ENCODE assay signal across 8 cellular contexts in the genomic region with DNA sequence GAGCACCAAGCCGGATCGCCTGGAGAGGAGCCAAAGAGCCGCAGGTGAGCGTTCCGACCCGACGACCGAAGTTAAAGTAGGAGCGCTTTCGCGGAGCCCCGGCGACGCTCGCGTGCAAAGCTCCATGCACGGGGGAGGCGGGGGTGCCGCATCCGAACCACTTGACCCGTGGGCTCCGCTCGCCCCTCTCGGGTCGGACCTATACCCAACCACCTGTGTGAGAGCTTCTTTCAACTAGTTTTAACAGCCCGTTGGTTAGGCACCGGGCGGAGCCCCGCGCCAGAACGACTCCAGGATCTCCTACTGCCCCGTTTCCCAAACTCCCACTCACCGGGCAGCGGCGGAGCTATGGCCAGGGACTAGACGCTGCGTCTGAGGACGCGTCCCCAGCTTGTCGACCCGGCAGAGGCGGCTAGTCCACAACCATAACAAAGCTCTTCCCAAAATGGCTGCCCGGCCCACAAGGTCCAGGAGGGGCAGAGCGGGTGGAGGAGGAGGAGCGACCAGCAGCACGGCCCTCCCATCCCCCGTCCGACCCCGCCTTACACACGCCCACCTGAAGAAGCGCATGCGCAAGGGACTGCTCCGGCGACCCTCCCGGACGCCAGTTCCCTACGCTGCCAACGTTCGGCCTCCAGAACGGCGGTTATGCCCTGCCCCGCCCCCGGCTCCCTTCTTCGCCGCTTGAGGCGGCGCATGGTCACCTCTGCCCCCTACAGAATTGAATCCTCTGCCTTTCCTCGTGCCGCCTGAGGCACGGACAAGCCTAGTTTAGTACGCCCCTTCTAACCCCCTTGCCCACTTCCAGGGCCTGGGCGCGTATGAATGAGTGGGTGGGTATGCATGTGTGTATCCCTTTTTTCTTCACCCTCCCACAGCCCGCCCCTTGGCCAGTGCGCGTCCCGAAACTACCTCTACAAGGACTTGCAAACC. TPM values are rescaled to one million over a fixed set of nuclear protein-coding genes. Genes with fewer than 3 reads are reported as not detected.
A peak's percentile ranks its signal among the peaks of the same experiment; 100 is the strongest.
DNase-seq lines count a peak whose midpoint lies in the region; ATAC-seq and TF ChIP-seq lines count a peak whose summit lies in the region.

A gene with protein sequence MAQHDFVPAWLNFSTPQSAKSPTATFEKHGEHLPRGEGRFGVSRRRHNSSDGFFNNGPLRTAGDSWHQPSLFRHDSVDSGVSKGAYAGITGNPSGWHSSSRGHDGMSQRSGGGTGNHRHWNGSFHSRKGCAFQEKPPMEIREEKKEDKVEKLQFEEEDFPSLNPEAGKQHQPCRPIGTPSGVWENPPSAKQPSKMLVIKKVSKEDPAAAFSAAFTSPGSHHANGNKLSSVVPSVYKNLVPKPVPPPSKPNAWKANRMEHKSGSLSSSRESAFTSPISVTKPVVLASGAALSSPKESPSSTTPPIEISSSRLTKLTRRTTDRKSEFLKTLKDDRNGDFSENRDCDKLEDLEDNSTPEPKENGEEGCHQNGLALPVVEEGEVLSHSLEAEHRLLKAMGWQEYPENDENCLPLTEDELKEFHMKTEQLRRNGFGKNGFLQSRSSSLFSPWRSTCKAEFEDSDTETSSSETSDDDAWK (minus strand): TSS at position 453 of the 933 bp plus-strand sequence. CDS start 27,446 bp downstream, outside the sequence.

- H3K36me3 Mint-ChIP-seq in chondrocyte (ENCODE audit: low read depth): peaks cover 4% of the 10 kb centered on the region

- ATAC-seq in GM19043 (IDR thresholded peaks at IDR 0.05; ENCODE audit: low read depth, unreplicated experiment) (peak; percentile 56), HG03378 (IDR thresholded peaks at IDR 0.05; ENCODE audit: unreplicated experiment) (peak; percentile 44)

- peak within 1 kb of the TSS; percentile 94 for H3K4me3 Mint-ChIP-seq in chondrocyte (ENCODE audit: unreplicated experiment)

- H3K27me3 Mint-ChIP-seq in chondrocyte (ENCODE audit: low read depth): no peaks in the 10 kb centered on the region

- DNase-seq in Ammon's horn (ENCODE audit: low spot score) (peak; percentile 99), NCI-H510A (lab: John Stamatoyannopoulos, UW) (peak; percentile 88), chondrocyte (ENCODE audit: low spot score) (peak; percentile 99), kidney tubule cell (ENCODE audit: low spot score) (peak; percentile 96)
- DNase-seq in activated CD4-positive, alpha-beta T cell treated with anti-CD3 and anti-CD28 coated beads for 24 hours (ENCODE audit: low read depth in 2 of 2): peak; percentile 95 to 96
- DNase-seq in stimulated activated CD4-positive, alpha-beta T cell treated with anti-CD3 and anti-CD28 coated beads, Interleukin-1b, Interleukin-23, amount 100 ng/mL, for 24 hours (ENCODE audit: low read depth in 4 of 4, low spot score in 1 of 4): peak; percentile 94 to 96 (median 96)

- peak within 1 kb of the TSS; percentile 99 for H3K27ac Mint-ChIP-seq in chondrocyte (ENCODE audit: unreplicated experiment)

- no peak for TF ChIP-seq CTCF in chondrocyte (IDR thresholded peaks at IDR 0.05)

- peaks cover 49% of the 10 kb centered on the region for H3K4me1 Mint-ChIP-seq in chondrocyte (ENCODE audit: low read depth)

- no peaks in the 10 kb centered on the region for H3K9me3 Mint-ChIP-seq in chondrocyte (ENCODE audit: low read depth)

RNA-seq across cellular contexts. Expression of the gene that starts here (rescaled TPM):
- total RNA-seq in chondrocyte: 82.5 to 85.5 TPM (median 84.0 TPM) in 3 replicates

Comparison
In these comparisons a context has a peak if more than half of its experiments do, and no peak if none do; other contexts are left out.
1. Peak in every context shown above with its lines: DNase-seq and ATAC-seq.